ENCODE assay signal across 18 cellular contexts in genomic region chr6:41222513-41222912, GRCh38. TPM values are rescaled to one million over a fixed set of nuclear protein-coding genes. Genes with fewer than 3 reads are reported as not detected.
"Had no signal": no experiment of that assay in that cellular context is flagged by ENCODE, and none has a peak within 500 bp of the region (broad histone marks: within the 10 kb centered on the region; RNA-seq: fewer than 3 reads in every experiment).

No MANE protein-coding gene starts in this region.

- H3K27ac Mint-ChIP-seq: activated CD8-positive, alpha-beta memory T cell treated with anti-CD3 and anti-CD28 coated beads, Interleukin-2, amount 10 ng/mL, durations not matched to agents 7 days and 5 days; memory B cell; nephron progenitor cell; type B pancreatic cell had no signal

- H3K36me3 Mint-ChIP-seq: activated CD8-positive, alpha-beta memory T cell treated with anti-CD3 and anti-CD28 coated beads, Interleukin-2, amount 10 ng/mL, durations not matched to agents 7 days and 5 days; memory B cell; type B pancreatic cell had no signal

- H3K4me3 ChIP-seq: left ventricle myocardium inferior had no signal

- H3K4me1 Mint-ChIP-seq: activated CD8-positive, alpha-beta memory T cell treated with anti-CD3 and anti-CD28 coated beads, Interleukin-2, amount 10 ng/mL, durations not matched to agents 7 days and 5 days; memory B cell had no signal

- H3K36me3 ChIP-seq: left ventricle myocardium inferior, WERI-Rb-1 had no signal

- FAIRE-seq: bronchial epithelial cell, endothelial cell of umbilical vein, keratinocyte had no signal

- H3K4me1 ChIP-seq: left ventricle myocardium inferior had no signal

- H3K4me3 Mint-ChIP-seq: activated CD8-positive, alpha-beta memory T cell treated with anti-CD3 and anti-CD28 coated beads, Interleukin-2, amount 10 ng/mL, durations not matched to agents 7 days and 5 days; activated T-cell treated with anti-CD3 and anti-CD28 coated beads, Interleukin-2, amount 50 U/mL, for 4 hours; memory B cell; nephron progenitor cell; type B pancreatic cell had no signal

- DNase-seq: activated CD4-positive, alpha-beta T cell treated with anti-CD3 and anti-CD28 coated beads for 4 hours; activated CD8-positive, alpha-beta memory T cell treated with anti-CD3 and anti-CD28 coated beads, Interleukin-2, amount 10 ng/mL, durations not matched to agents 7 days and 5 days; activated gamma-delta T cell treated with Interleukin-2 at 50 U/mL for 16 hours; activated T-cell treated with anti-CD3 and anti-CD28 coated beads, Interleukin-2, amount 50 U/mL, for 4 hours; aorta; foreskin melanocyte; left ventricle myocardium inferior; nephron progenitor cell; stimulated activated CD4-positive, alpha-beta T cell treated with anti-CD3 and anti-CD28 coated beads, Interleukin-12 subunit alpha, Interleukin-12 subunit beta, amount 100 ng/mL, for 4 hours; stimulated activated naive CD4-positive, alpha-beta T cell treated with Interleukin-2 at 50 U/mL for 16 hours; T1000; WERI-Rb-1 had no signal

- H3K27ac ChIP-seq: left ventricle myocardium inferior, WERI-Rb-1 had no signal

- ATAC-seq: activated CD8-positive, alpha-beta memory T cell treated with anti-CD3 and anti-CD28 coated beads, Interleukin-2, amount 10 ng/mL, durations not matched to agents 7 days and 5 days; activated T-cell treated with anti-CD3 and anti-CD28 coated beads, Interleukin-2, amount 50 U/mL, for 4 hours had no signal

- H3K9me3 Mint-ChIP-seq: type B pancreatic cell had no signal

RNA-seq across cellular contexts. Expression of gene TREML4, which starts 5.6 kb away (rescaled TPM):
- total RNA-seq: activated CD8-positive, alpha-beta memory T cell treated with anti-CD3 and anti-CD28 coated beads, Interleukin-2, amount 10 ng/mL, durations not matched to agents 7 days and 5 days; activated T-cell treated with anti-CD3 and anti-CD28 coated beads, Interleukin-2, amount 50 U/mL, for 4 hours; bronchial epithelial cell; endothelial cell of umbilical vein; left ventricle myocardium inferior; osteocyte had no signal
- polyA plus RNA-seq: aorta, endothelial cell of umbilical vein, keratinocyte had no signal

RNA-seq across cellular contexts. Expression of gene TREML2, which starts 21.6 kb away (rescaled TPM):
- total RNA-seq: bronchial epithelial cell, endothelial cell of umbilical vein, left ventricle myocardium inferior, osteocyte had no signal
- polyA plus RNA-seq: endothelial cell of umbilical vein had no signal

RNA-seq across cellular contexts. Expression of gene TREM2, which starts 59.6 kb away (rescaled TPM):
- total RNA-seq: activated CD8-positive, alpha-beta memory T cell treated with anti-CD3 and anti-CD28 coated beads, Interleukin-2, amount 10 ng/mL, durations not matched to agents 7 days and 5 days; activated T-cell treated with anti-CD3 and anti-CD28 coated beads, Interleukin-2, amount 50 U/mL, for 4 hours; endothelial cell of umbilical vein; osteocyte had no signal
- polyA plus RNA-seq: endothelial cell of umbilical vein had no signal
